8 cellular contexts compared by ENCODE assay signal in the genomic region with DNA sequence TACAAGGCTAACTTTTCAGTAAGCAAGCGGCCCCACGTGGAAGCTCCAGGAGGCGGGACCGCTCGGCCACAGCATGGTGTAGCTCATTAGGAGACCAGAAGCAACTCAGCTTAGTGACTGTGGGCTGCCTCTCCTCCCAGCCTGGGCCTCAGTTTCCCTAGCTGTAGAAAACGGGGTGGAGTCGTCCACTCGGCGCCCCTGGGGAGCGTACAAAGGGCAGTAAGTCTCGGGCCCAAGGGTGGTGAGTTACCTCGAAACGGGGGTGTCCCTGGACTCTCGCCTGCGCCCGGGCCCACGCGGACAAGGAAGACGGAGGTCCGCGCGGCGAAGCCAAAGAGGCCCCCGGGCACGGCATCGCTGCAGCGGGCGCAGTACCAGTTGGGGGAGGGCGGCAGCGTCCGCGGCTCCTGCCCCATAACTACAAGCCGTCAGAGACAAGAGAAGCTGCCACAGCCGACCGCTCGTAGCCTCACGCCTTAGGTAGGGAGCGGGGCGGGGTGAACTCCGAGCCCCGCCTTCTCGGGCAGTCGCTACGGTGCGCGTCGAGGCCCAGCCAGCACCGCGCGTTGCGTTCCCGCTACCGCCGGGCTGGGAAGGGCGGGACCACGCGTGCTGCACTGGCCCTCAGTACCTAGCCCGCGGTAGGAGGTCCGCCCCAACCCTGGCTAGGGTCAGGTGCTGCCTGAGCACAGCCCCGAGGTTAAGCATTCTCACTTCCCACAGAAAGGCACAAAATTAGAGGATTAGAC. TPM values are rescaled to one million over a fixed set of nuclear protein-coding genes. Genes with fewer than 3 reads are reported as not detected.
DNase-seq lines count a peak whose midpoint lies in the region.

A gene with protein sequence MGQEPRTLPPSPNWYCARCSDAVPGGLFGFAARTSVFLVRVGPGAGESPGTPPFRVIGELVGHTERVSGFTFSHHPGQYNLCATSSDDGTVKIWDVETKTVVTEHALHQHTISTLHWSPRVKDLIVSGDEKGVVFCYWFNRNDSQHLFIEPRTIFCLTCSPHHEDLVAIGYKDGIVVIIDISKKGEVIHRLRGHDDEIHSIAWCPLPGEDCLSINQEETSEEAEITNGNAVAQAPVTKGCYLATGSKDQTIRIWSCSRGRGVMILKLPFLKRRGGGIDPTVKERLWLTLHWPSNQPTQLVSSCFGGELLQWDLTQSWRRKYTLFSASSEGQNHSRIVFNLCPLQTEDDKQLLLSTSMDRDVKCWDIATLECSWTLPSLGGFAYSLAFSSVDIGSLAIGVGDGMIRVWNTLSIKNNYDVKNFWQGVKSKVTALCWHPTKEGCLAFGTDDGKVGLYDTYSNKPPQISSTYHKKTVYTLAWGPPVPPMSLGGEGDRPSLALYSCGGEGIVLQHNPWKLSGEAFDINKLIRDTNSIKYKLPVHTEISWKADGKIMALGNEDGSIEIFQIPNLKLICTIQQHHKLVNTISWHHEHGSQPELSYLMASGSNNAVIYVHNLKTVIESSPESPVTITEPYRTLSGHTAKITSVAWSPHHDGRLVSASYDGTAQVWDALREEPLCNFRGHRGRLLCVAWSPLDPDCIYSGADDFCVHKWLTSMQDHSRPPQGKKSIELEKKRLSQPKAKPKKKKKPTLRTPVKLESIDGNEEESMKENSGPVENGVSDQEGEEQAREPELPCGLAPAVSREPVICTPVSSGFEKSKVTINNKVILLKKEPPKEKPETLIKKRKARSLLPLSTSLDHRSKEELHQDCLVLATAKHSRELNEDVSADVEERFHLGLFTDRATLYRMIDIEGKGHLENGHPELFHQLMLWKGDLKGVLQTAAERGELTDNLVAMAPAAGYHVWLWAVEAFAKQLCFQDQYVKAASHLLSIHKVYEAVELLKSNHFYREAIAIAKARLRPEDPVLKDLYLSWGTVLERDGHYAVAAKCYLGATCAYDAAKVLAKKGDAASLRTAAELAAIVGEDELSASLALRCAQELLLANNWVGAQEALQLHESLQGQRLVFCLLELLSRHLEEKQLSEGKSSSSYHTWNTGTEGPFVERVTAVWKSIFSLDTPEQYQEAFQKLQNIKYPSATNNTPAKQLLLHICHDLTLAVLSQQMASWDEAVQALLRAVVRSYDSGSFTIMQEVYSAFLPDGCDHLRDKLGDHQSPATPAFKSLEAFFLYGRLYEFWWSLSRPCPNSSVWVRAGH (N-terminal part only) (minus strand): TSS at position 494 of the 749 bp plus-strand sequence. CDS start 78 bp downstream, at position 416.

- DNase-seq in GDM1 (lab: John Stamatoyannopoulos, UW) (peak; percentile 85), H7 (peak; percentile 96), M059J (ENCODE audit: low read depth) (peak; percentile 83), SK-N-DZ (ENCODE audit: low spot score) (peak; percentile 86), germinal center (ENCODE audit: low spot score) (peak; percentile 91), nucleus accumbens (lab: John Stamatoyannopoulos, UW) (peak; percentile 6 to 87 (median 72)), superior temporal gyrus (ENCODE audit: extremely low spot score) (peak; percentile 87)
- peak; percentile 84 for DNase-seq in activated naive CD4-positive, alpha-beta T cell treated with anti-CD3 and anti-CD28 coated beads for 36 hours

- peaks cover 47% of the 10 kb centered on the region for H3K4me1 Mint-ChIP-seq in activated naive CD4-positive, alpha-beta T cell treated with anti-CD3 and anti-CD28 coated beads for 36 hours (ENCODE audit: low read depth)

- no peaks in the 10 kb centered on the region for H3K36me3 ChIP-seq in H7 (replicated peaks; ENCODE audit: control insufficient read depth, insufficient read depth, low read length)

- H3K9me3 Mint-ChIP-seq in activated naive CD4-positive, alpha-beta T cell treated with anti-CD3 and anti-CD28 coated beads for 36 hours, result no peaks in the 10 kb centered on the region

- peak within 1 kb of the TSS; percentile 87 for H3K4me3 Mint-ChIP-seq in activated naive CD4-positive, alpha-beta T cell treated with anti-CD3 and anti-CD28 coated beads for 36 hours

- intact Hi-C loops in activated naive CD4-positive, alpha-beta T cell treated with anti-CD3 and anti-CD28 coated beads for 36 hours (cut with micrococcal nuclease), result loop anchor here (1.0 kb wide), 3 partner anchors 80 to 493 kb away; a partner anchor contains a TSS

- H3K4me3 ChIP-seq in H7 (ENCODE audit: insufficient read depth, low read depth, low read length), result peak within 1 kb of the TSS; percentile 93

- H3K27me3 Mint-ChIP-seq in activated naive CD4-positive, alpha-beta T cell treated with anti-CD3 and anti-CD28 coated beads for 36 hours (ENCODE audit: low read depth), result no peaks in the 10 kb centered on the region

- H3K36me3 Mint-ChIP-seq in activated naive CD4-positive, alpha-beta T cell treated with anti-CD3 and anti-CD28 coated beads for 36 hours (ENCODE audit: low read depth), result peaks cover 21% of the 10 kb centered on the region

- no peaks in the 10 kb centered on the region for H3K27me3 ChIP-seq in H7 (ENCODE audit: control insufficient read depth, insufficient read depth, low read length)

- peak within 1 kb of the TSS; percentile 72 for H3K27ac Mint-ChIP-seq in activated naive CD4-positive, alpha-beta T cell treated with anti-CD3 and anti-CD28 coated beads for 36 hours

- CTCF ChIA-PET in activated naive CD4-positive, alpha-beta T cell treated with anti-CD3 and anti-CD28 coated beads for 36 hours (lab: Charles Lee), result interaction anchor here (0.5 to 1.2 kb wide), 4 partner anchors 9 to 1884 kb away, joined by 3 to 5 read pairs (median 3); no protein-coding TSS in a partner anchor

RNA-seq across cellular contexts. Expression of the gene that starts here (rescaled TPM):
- total RNA-seq in H7 (2014; rRNA removed; shearing (Covaris generic)), result 33.2 and 38.4 TPM in 2 replicates
- 9.5 and 12.8 TPM in 2 replicates for total RNA-seq in M059J (2014; rRNA removed; shearing (Covaris generic))
- polyA plus RNA-seq in SK-N-DZ (2014; cell fraction: cytosol; rRNA removed), result 19.6 and 23.4 TPM in 2 replicates
- polyA plus RNA-seq in SK-N-DZ (2014; cell fraction: nucleus; rRNA removed), result 12.0 and 18.5 TPM in 2 replicates
- total RNA-seq in activated naive CD4-positive, alpha-beta T cell treated with anti-CD3 and anti-CD28 coated beads for 36 hours, result 10 to 100 TPM; 20.1 to 23.3 TPM

Comparison
In these comparisons a context has a peak if more than half of its experiments do, and no peak if none do; other contexts are left out.
1. Peak in every context shown above with its lines: DNase-seq and H3K4me3 ChIP-seq.